8 cellular contexts compared by ENCODE assay signal in genomic region chr1:45803299-45803780, GRCh38. TPM values are rescaled to one million over a fixed set of nuclear protein-coding genes. Genes with fewer than 3 reads are reported as not detected.
DNase-seq lines count a peak whose midpoint lies in the region; ATAC-seq and TF ChIP-seq lines count a peak whose summit lies in the region.

Gene MAST2 (plus strand): TSS chr1:45803612. CDS start chr1:45803896, 284 bp downstream.

- H3K79me2 ChIP-seq in ACC112 (ENCODE audit: control insufficient read depth, insufficient read depth, low read length, unreplicated experiment), result peaks cover 42% of the 10 kb centered on the region
- peaks cover 44% of the 10 kb centered on the region for H3K79me2 ChIP-seq in mammary epithelial cell (ENCODE audit: insufficient read depth, low read length)
- peaks cover 39% of the 10 kb centered on the region for H3K79me2 ChIP-seq in smooth muscle cell (ENCODE audit: low read depth)

- H3K36me3 ChIP-seq in ACC112 (ENCODE audit: insufficient read depth, low read length), result no peaks in the 10 kb centered on the region; the same call in 1 of the 2 replicates
- no peaks in the 10 kb centered on the region for H3K36me3 ChIP-seq in mammary epithelial cell (ENCODE audit: insufficient read depth, low read length)
- no peaks in the 10 kb centered on the region for H3K36me3 ChIP-seq in smooth muscle cell (ENCODE audit: low read depth)

- H3K9me3 ChIP-seq in mammary epithelial cell (replicated peaks; ENCODE audit: insufficient read depth, low read length) (no peaks in the 10 kb centered on the region), smooth muscle cell (replicated peaks; ENCODE audit: low read depth) (no peaks in the 10 kb centered on the region)

- H3K27me3 ChIP-seq in ACC112 (ENCODE audit: insufficient read depth, low read length) (no peaks in the 10 kb centered on the region), mammary epithelial cell (ENCODE audit: insufficient read depth, low read length) (no peaks in the 10 kb centered on the region), smooth muscle cell (ENCODE audit: low read depth) (no peaks in the 10 kb centered on the region)

- peak within 1 kb of the TSS; percentile 87 to 96 (median 92) for H3K4me3 Mint-ChIP-seq in immature natural killer cell

- no peak for TF ChIP-seq CTCF in WI38 (IDR thresholded peaks at IDR 0.05; ENCODE audit: low read depth, low read length)
- no peak for TF ChIP-seq CTCF in mammary epithelial cell (conservative IDR thresholded peaks at IDR 0.05 in 1 of 2, IDR thresholded peaks at IDR 0.05 in 1 of 2; ENCODE audit: extremely low read depth in 1 of 2, insufficient read depth in 1 of 2, low read depth in 1 of 2, low read length in 2 of 2)
- TF ChIP-seq CTCF in smooth muscle cell (IDR thresholded peaks at IDR 0.05; ENCODE audit: borderline replicate concordance, insufficient read depth, poor library complexity, severe bottlenecking), result no peak

- CTCF ChIA-PET in mammary epithelial cell (lab: Charles Lee; ENCODE audit: low non-redundant PET), result no interaction called here

- peaks cover 3% of the 10 kb centered on the region for H3F3A ChIP-seq in smooth muscle cell (ENCODE audit: low read depth)

- peak; percentile 84 for DNase-seq in NCI-H2171 treated with DMSO at 0.1 percent for 48 hours (lab: John Stamatoyannopoulos, UW)
- peak; percentile 85 for DNase-seq in mammary epithelial cell
- peak; percentile 86 to 88 (median 87) for DNase-seq in immature natural killer cell
- DNase-seq in smooth muscle cell (lab: John Stamatoyannopoulos, UW; ENCODE audit: unreplicated experiment), result peak; percentile 64

- H4K20me1 ChIP-seq in mammary epithelial cell (ENCODE audit: insufficient read depth, low read length) (no peaks in the 10 kb centered on the region), smooth muscle cell (ENCODE audit: low read depth) (peaks cover 13% of the 10 kb centered on the region)

- H3K27me3 Mint-ChIP-seq in immature natural killer cell (ENCODE audit: low read depth in 3 of 3), result peaks cover 4 to 5% (median 4%) of the 10 kb centered on the region in 3 donors

- peak within 1 kb of the TSS; percentile 61 to 93 (median 88) for H3K27ac Mint-ChIP-seq in immature natural killer cell

- no TSS peak for BruUV-seq in mammary epithelial cell (replicated peaks; lab: Mats Ljungman, UMichigan)

- peaks cover 27 to 38% of the 10 kb centered on the region in 2 donors for H3K4me1 Mint-ChIP-seq in immature natural killer cell

- H2AFZ ChIP-seq in ACC112 (ENCODE audit: low read length, unreplicated experiment) (peak within 1 kb of the TSS; percentile 97), mammary epithelial cell (ENCODE audit: low read depth, low read length) (peak within 1 kb of the TSS; percentile 93), smooth muscle cell (ENCODE audit: low read depth) (peak within 1 kb of the TSS; percentile 87)

- intact Hi-C loops in mammary epithelial cell (cut with micrococcal nuclease), result loop anchor here (2.0 kb wide), 1 partner anchor 117 kb away; the partner anchor contains the start of gene GPBP1L1

- H3K9me3 Mint-ChIP-seq in immature natural killer cell, result no peaks in the 10 kb centered on the region

- peak within 1 kb of the TSS; percentile 89 for H3K9ac ChIP-seq in mammary epithelial cell (ENCODE audit: insufficient read depth, low read length)
- peak within 1 kb of the TSS; percentile 87 for H3K9ac ChIP-seq in smooth muscle cell (ENCODE audit: low read depth)

- peak; percentile 89 for ATAC-seq in GM18868 (IDR thresholded peaks at IDR 0.05; ENCODE audit: unreplicated experiment)
- peak; percentile 88 for ATAC-seq in HG03103 (IDR thresholded peaks at IDR 0.05; ENCODE audit: low read depth, unreplicated experiment)

- peak within 1 kb of the TSS; percentile 93 for H3K4me3 ChIP-seq in ACC112 (ENCODE audit: low read depth, low read length)
- H3K4me3 ChIP-seq in WI38 (ENCODE audit: low read depth, low read length), result peak within 1 kb of the TSS; percentile 69
- H3K4me3 ChIP-seq in mammary epithelial cell (replicated peaks in 1 of 3; ENCODE audit: insufficient read depth in 1 of 3, low read depth in 2 of 3, low read length in 3 of 3), result peak within 1 kb of the TSS; percentile 57 to 71 (median 70)
- peak within 1 kb of the TSS; percentile 62 for H3K4me3 ChIP-seq in smooth muscle cell

- H3K36me3 Mint-ChIP-seq in immature natural killer cell, result peaks cover 4 to 5% (median 4%) of the 10 kb centered on the region in 3 donors

- H3K27ac ChIP-seq in ACC112 (ENCODE audit: low read depth, low read length), result peak within 1 kb of the TSS; percentile 88
- H3K27ac ChIP-seq in mammary epithelial cell (ENCODE audit: insufficient read depth, low read depth, low read length), result peak within 1 kb of the TSS; percentile 88
- H3K27ac ChIP-seq in smooth muscle cell (ENCODE audit: low read depth), result peak within 1 kb of the TSS; percentile 97

- in situ Hi-C loops in mammary epithelial cell (cut with MboI; ENCODE audit: low sequenced_read_pairs in 2 of 2), result no loop called here

- H3K4me2 ChIP-seq in mammary epithelial cell (ENCODE audit: insufficient read depth, low read depth, low read length) (peak within 1 kb of the TSS; percentile 93), smooth muscle cell (peak within 1 kb of the TSS; percentile 96)

- dilution Hi-C loops in mammary epithelial cell (cut with HindIII; ENCODE audit: low sequenced_read_pairs), result no loop called here

- peaks cover 16% of the 10 kb centered on the region for H3K4me1 ChIP-seq in ACC112 (ENCODE audit: control insufficient read depth, insufficient read depth, low read length, unreplicated experiment)
- H3K4me1 ChIP-seq in mammary epithelial cell (ENCODE audit: insufficient read depth, low read length), result peaks cover 16% of the 10 kb centered on the region
- peaks cover 9% of the 10 kb centered on the region for H3K4me1 ChIP-seq in smooth muscle cell (ENCODE audit: low read depth)

- WGBS in mammary epithelial cell (ENCODE audit: low coverage, missing lambda C conversion rate), result 4% methylated on average over 5 of the region's 58 CpGs
- 0% methylated on average over 49 of the region's 58 CpGs for WGBS in smooth muscle cell (ENCODE audit: low lambda C conversion rate)

RNA-seq across cellular contexts. Expression of gene MAST2, which starts in this region (rescaled TPM):
- total RNA-seq in mammary epithelial cell (10 to 100 TPM; 32.8 to 40.3 TPM), smooth muscle cell (18.4 and 21.5 TPM in 2 replicates)
- polyA plus RNA-seq in mammary epithelial cell (22.2 TPM), immature natural killer cell (1 to 10 TPM; 1.4 to 7.9 (median 7.4) TPM), smooth muscle cell (26.2 and 34.8 TPM in 2 replicates)
- 40.2 TPM for polyA minus RNA-seq in mammary epithelial cell

Comparison
In these comparisons a context has a peak if more than half of its experiments do, and no peak if none do; other contexts are left out.
1. Peak in every context shown above with its lines: DNase-seq, ATAC-seq, H3K4me3 ChIP-seq and H3K27ac ChIP-seq.